8 cellular contexts compared by ENCODE assay signal in the genomic region with DNA sequence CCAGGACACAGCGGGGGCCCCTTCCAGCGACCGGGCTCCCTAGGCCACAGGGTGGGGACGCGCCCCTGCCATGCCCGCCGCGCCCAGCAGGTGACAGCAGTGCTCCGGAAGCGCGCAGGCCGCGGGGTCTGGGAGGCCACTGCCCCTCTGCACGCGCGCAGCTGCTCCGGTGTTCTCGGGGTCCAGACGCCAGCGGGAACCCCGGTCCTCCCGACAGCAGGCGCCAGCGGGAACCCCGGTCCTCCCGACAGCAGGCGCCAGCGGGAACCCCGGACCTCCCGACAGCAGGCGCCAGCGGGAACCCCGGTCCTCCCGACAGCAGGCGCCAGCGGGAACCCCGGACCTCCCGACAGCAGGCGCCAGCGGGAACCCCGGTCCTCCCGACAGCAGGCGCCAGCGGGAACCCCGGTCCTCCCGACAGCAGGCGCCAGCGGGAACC. TPM values are rescaled to one million over a fixed set of nuclear protein-coding genes. Genes with fewer than 3 reads are reported as not detected.
DNase-seq lines count a peak whose midpoint lies in the region; ATAC-seq and TF ChIP-seq lines count a peak whose summit lies in the region.
"Not testable (repeated sequence)": the region's sequence is repeated elsewhere in the genome, so short reads cannot be mapped to it uniquely, and the experiment has no call there.

No MANE protein-coding gene starts in this region.

- H3K4me1 Mint-ChIP-seq in activated CD4-positive, alpha-beta memory T cell treated with anti-CD3 and anti-CD28 coated beads, Interleukin-2, amount 10 ng/mL, durations not matched to agents 7 days and 5 days, result not testable (repeated sequence)

- CTCF ChIA-PET in activated CD4-positive, alpha-beta memory T cell treated with anti-CD3 and anti-CD28 coated beads, Interleukin-2, amount 10 ng/mL, durations not matched to agents 7 days and 5 days (lab: Charles Lee), result interaction anchor here (1.1 to 4.1 kb wide), 8 partner anchors 14 to 84 kb away, joined by 3 to 21 read pairs (median 4); partner anchors contain the start of gene COX19

- H3K27ac ChIP-seq in coronary artery, result peak overlapping the region in 1 of 2 donors; percentile 3

- not testable (repeated sequence) for H3K36me3 Mint-ChIP-seq in activated CD4-positive, alpha-beta memory T cell treated with anti-CD3 and anti-CD28 coated beads, Interleukin-2, amount 10 ng/mL, durations not matched to agents 7 days and 5 days (ENCODE audit: low read depth)

- DNase-seq in AG20443 (ENCODE audit: low spot score) (peak; percentile 85), NCI-H82 (lab: John Stamatoyannopoulos, UW) (peak; percentile 67), kidney tubule cell (ENCODE audit: low spot score) (peak; percentile 43)
- DNase-seq in activated CD4-positive, alpha-beta memory T cell treated with anti-CD3 and anti-CD28 coated beads, Interleukin-2, amount 10 ng/mL, durations not matched to agents 7 days and 5 days, result peak; percentile 70
- not testable (repeated sequence) for DNase-seq in coronary artery (ENCODE audit: low spot score)
- DNase-seq in stimulated activated CD4-positive, alpha-beta T cell treated with anti-CD3 and anti-CD28 coated beads, Interleukin-15, amount 100 ng/mL, for 1 hour (ENCODE audit: low read depth in 1 of 2, low spot score in 1 of 2), result peak; percentile 42 to 57

- not testable (repeated sequence) for H3K27me3 Mint-ChIP-seq in activated CD4-positive, alpha-beta memory T cell treated with anti-CD3 and anti-CD28 coated beads, Interleukin-2, amount 10 ng/mL, durations not matched to agents 7 days and 5 days

- TF ChIP-seq CTCF in coronary artery (IDR thresholded peaks at IDR 0.05), result peak; percentile 80

- not testable (repeated sequence) for H3K9me3 Mint-ChIP-seq in activated CD4-positive, alpha-beta memory T cell treated with anti-CD3 and anti-CD28 coated beads, Interleukin-2, amount 10 ng/mL, durations not matched to agents 7 days and 5 days

- not testable (repeated sequence) for H3K4me3 Mint-ChIP-seq in activated CD4-positive, alpha-beta memory T cell treated with anti-CD3 and anti-CD28 coated beads, Interleukin-2, amount 10 ng/mL, durations not matched to agents 7 days and 5 days

- POLR2A ChIA-PET in activated CD4-positive, alpha-beta memory T cell treated with anti-CD3 and anti-CD28 coated beads, Interleukin-2, amount 10 ng/mL, durations not matched to agents 7 days and 5 days (lab: Charles Lee), result interaction anchor here (1.8 to 3.2 kb wide), 2 partner anchors 46 to 66 kb away, joined by 6 to 15 read pairs; partner anchors contain the start of genes ADAP1 and COX19

- peak; percentile 84 for ATAC-seq in GM19043 (IDR thresholded peaks at IDR 0.05; ENCODE audit: low read depth, unreplicated experiment)
- peak; percentile 63 for ATAC-seq in HG03196 (IDR thresholded peaks at IDR 0.05; ENCODE audit: unreplicated experiment)

- peak overlapping the region; percentile 57 for H3K4me3 ChIP-seq in coronary artery

- H3K27ac Mint-ChIP-seq in activated CD4-positive, alpha-beta memory T cell treated with anti-CD3 and anti-CD28 coated beads, Interleukin-2, amount 10 ng/mL, durations not matched to agents 7 days and 5 days, result not testable (repeated sequence)

RNA-seq across cellular contexts. Expression of gene GET4, which starts 32.6 kb away (rescaled TPM):
- 10 to 100 TPM; 32.6 to 38.2 TPM for total RNA-seq in activated CD4-positive, alpha-beta memory T cell treated with anti-CD3 and anti-CD28 coated beads, Interleukin-2, amount 10 ng/mL, durations not matched to agents 7 days and 5 days

RNA-seq across cellular contexts. Expression of gene ADAP1, which starts 45.5 kb away (rescaled TPM):
- total RNA-seq in activated CD4-positive, alpha-beta memory T cell treated with anti-CD3 and anti-CD28 coated beads, Interleukin-2, amount 10 ng/mL, durations not matched to agents 7 days and 5 days, result 10 to 100 TPM; 11.1 to 13.0 TPM
